Comparison of ENCODE assay signal across 1 cellular context in the genomic region with DNA sequence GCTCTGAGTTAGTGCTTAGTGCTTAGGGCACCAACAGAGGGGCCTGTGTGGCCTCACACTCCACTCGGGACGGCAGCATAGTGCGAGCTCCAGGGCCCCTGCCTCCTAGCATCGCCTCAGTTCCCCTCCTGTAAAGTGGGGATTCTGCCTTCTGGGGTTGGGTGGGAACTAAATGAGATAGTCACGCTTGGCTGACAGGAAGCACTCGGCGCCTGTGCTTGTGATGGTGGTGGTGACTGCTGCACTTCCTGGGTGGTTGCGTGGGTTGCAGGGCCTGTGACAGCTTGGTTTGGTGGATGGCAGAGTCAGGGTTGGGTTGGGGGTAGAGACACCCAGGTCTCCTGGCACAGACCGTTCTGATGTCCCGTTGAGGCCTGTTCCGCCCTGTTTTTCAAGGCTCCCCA.
TF ChIP-seq lines count a peak whose summit lies in the region.

No MANE protein-coding gene starts in this region.

TF ChIP-seq in IMR-90, 13 proteins besides CTCF, POLR2A, EP300 and RAD21 (continued from another document):
- TF ChIP-seq, protein P1, sequence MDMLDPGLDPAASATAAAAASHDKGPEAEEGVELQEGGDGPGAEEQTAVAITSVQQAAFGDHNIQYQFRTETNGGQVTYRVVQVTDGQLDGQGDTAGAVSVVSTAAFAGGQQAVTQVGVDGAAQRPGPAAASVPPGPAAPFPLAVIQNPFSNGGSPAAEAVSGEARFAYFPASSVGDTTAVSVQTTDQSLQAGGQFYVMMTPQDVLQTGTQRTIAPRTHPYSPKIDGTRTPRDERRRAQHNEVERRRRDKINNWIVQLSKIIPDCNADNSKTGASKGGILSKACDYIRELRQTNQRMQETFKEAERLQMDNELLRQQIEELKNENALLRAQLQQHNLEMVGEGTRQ (IDR thresholded peaks at IDR 0.05; ENCODE audit: low read depth, low read length) = no peak
- no peak for TF ChIP-seq RCOR1 (IDR thresholded peaks at IDR 0.05; ENCODE audit: insufficient replicate concordance, low read length)
- no peak for TF ChIP-seq FOS (IDR thresholded peaks at IDR 0.05; ENCODE audit: low read depth, low read length)
- TF ChIP-seq MAZ (IDR thresholded peaks at IDR 0.05; ENCODE audit: borderline replicate concordance, low read depth, low read length) = no peak
- no peak for TF ChIP-seq CHD1 (IDR thresholded peaks at IDR 0.05; ENCODE audit: low read depth, low read length)
TF ChIP-seq in IMR-90: peak in this region for 0.
